In the genomic region with DNA sequence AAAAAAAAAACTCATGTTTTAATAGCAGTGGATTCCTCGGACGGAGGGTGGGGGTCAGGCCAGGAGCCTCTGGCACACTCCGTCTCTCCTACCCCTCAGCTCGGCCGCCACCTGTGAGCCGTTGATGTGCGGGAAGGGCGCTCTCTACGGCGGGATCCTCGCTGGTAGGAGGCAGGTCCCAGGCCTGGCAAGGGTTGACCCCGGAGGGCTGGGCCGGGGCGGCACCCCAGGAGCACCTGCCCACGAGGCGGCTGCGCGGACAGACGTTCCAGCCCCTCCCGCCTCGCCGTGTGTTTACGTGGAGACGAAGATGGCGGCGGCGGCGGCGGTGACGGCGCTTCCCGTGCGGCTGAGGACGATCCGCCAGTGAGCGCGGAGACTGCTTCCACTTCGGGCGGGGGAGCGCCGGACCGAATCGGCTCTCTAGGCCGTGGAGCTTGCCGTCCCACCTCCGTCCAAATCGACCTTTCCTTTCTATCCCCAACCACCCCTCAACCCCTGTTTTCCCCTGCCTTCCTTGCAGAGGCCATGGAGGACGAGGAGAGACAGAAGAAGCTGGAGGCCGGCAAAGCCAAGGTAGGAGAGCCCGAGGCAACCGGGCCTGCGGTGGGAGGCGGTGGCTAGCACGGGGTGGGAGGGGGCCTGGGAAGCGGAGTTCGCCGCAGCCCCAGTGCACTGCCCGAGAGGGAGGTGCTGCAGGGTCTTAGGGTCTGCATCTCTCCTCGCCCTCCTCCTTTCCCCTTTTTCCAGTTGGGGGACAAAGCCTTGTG, we compare ENCODE assay signal across 1 cellular context.
TF ChIP-seq lines count a peak whose summit lies in the region.

A gene (plus strand): TSS at position 291 of the 770 bp plus-strand sequence. CDS start 238 bp downstream, at position 529.

TF ChIP-seq in HEK293, 187 proteins besides CTCF, POLR2A, EP300 and RAD21 (continued from another document):
- TF ChIP-seq ZNF114 (tag by site-specific recombination; IDR thresholded peaks at IDR 0.05) (no peak), BCL11B (tag by site-specific recombination; IDR thresholded peaks at IDR 0.05; ENCODE audit: low read depth) (peak; percentile 51; the same call in 1 of the 2 replicates), ZFP37 (tag by site-specific recombination; IDR thresholded peaks at IDR 0.05) (peak; percentile 46), PRDM1 (tag by site-specific recombination; IDR thresholded peaks at IDR 0.05) (no peak), ZNF175 (tag by site-specific recombination; IDR thresholded peaks at IDR 0.05) (no peak), ZNF239 (tag by site-specific recombination; IDR thresholded peaks at IDR 0.05) (no peak)
TF ChIP-seq in HEK293: peak in this region for 60.
